1 cellular context compared by ENCODE assay signal in genomic region chr2:134457765-134458202, GRCh38.
TF ChIP-seq lines count a peak whose summit lies in the region.

No MANE protein-coding gene starts in this region.

TF ChIP-seq in HepG2, 621 proteins besides CTCF, POLR2A, EP300 and RAD21 (continued from another document and continues in another):
- 0 out of 2 replicates have a peak, but pooled peaks have one; percentile 29 for TF ChIP-seq ZNF691 (CRISPR knock-in tag; IDR thresholded peaks at IDR 0.05; ENCODE audit: borderline replicate concordance, low read depth)
- TF ChIP-seq TRIM24 (CRISPR knock-in tag; IDR thresholded peaks at IDR 0.05): peak; percentile 66; the same call in 1 of the 2 replicates
- no peak for TF ChIP-seq SOX6 (IDR thresholded peaks at IDR 0.05)
- TF ChIP-seq SOX6 (CRISPR knock-in tag; IDR thresholded peaks at IDR 0.05): peak; percentile 68
- TF ChIP-seq TARDBP (CRISPR knock-in tag; IDR thresholded peaks at IDR 0.05): peak; percentile 89; the same call in 1 of the 2 replicates
- TF ChIP-seq ZNF580 (CRISPR knock-in tag; IDR thresholded peaks at IDR 0.05; ENCODE audit: borderline replicate concordance, low read depth): 0 out of 2 replicates have a peak, but pooled peaks have one; percentile 33
- TF ChIP-seq ZNF792 (CRISPR knock-in tag; IDR thresholded peaks at IDR 0.05): peak; percentile 52; the same call in 1 of the 2 replicates
- TF ChIP-seq NR2F6 (IDR thresholded peaks at IDR 0.05): peak; percentile 67
- peak; percentile 83 for TF ChIP-seq NR2F6 (CRISPR knock-in tag; IDR thresholded peaks at IDR 0.05)
- TF ChIP-seq HDAC1 (CRISPR knock-in tag; IDR thresholded peaks at IDR 0.05): peak; percentile 46; the same call in 1 of the 2 replicates
- TF ChIP-seq MAFF (IDR thresholded peaks at IDR 0.05; ENCODE audit: low read depth, low read length): 0 out of 2 replicates have a peak, but pooled peaks have one; percentile 3
- TF ChIP-seq FOXA1 (IDR thresholded peaks at IDR 0.05): no peak
- TF ChIP-seq FOXA1 (CRISPR knock-in tag; IDR thresholded peaks at IDR 0.05): peak; percentile 59
- TF ChIP-seq HMG20A (CRISPR knock-in tag; IDR thresholded peaks at IDR 0.05; ENCODE audit: borderline replicate concordance): peak; percentile 73; the same call in 1 of the 2 replicates
- TF ChIP-seq MED1 (CRISPR knock-in tag; IDR thresholded peaks at IDR 0.05): peak; percentile 85
- no peak for TF ChIP-seq SRSF1 (optimal IDR thresholded peaks at IDR 0.05; ENCODE audit: low read depth, low read length)
- TF ChIP-seq ZNF124 (CRISPR knock-in tag; IDR thresholded peaks at IDR 0.05): no peak
- peak; percentile 48 for TF ChIP-seq MED8 (CRISPR knock-in tag; IDR thresholded peaks at IDR 0.05; ENCODE audit: insufficient replicate concordance)
- peak; percentile 55; the same call in 1 of the 2 replicates for TF ChIP-seq ELF1 (CRISPR knock-in tag; IDR thresholded peaks at IDR 0.05)
- TF ChIP-seq ETV5 (CRISPR knock-in tag; IDR thresholded peaks at IDR 0.05; ENCODE audit: borderline replicate concordance): peak; percentile 91
- TF ChIP-seq ZBTB20 (CRISPR knock-in tag; IDR thresholded peaks at IDR 0.05; ENCODE audit: borderline replicate concordance, low read depth): 0 out of 2 replicates have a peak, but pooled peaks have one; percentile 36
- peak; percentile 99 for TF ChIP-seq ZBTB34 (CRISPR knock-in tag; IDR thresholded peaks at IDR 0.05)
- TF ChIP-seq RXRA (CRISPR knock-in tag; IDR thresholded peaks at IDR 0.05): peak; percentile 94
- TF ChIP-seq BORCS8-MEF2B (CRISPR knock-in tag; IDR thresholded peaks at IDR 0.05): peak; percentile 73; the same call in 1 of the 2 replicates
- TF ChIP-seq ZMYM3 (CRISPR knock-in tag; IDR thresholded peaks at IDR 0.05): peak; percentile 15; the same call in 1 of the 2 replicates
- peak; percentile 66; the same call in 1 of the 2 replicates for TF ChIP-seq DPF2 (CRISPR knock-in tag; IDR thresholded peaks at IDR 0.05; ENCODE audit: borderline replicate concordance, low read depth)
- TF ChIP-seq CEBPG (CRISPR knock-in tag; IDR thresholded peaks at IDR 0.05): 0 out of 2 replicates have a peak, but pooled peaks have one; percentile 7
- no peak for TF ChIP-seq ZBTB21 (CRISPR knock-in tag; IDR thresholded peaks at IDR 0.05)
- TF ChIP-seq KMT2A (CRISPR knock-in tag; IDR thresholded peaks at IDR 0.05): 0 out of 2 replicates have a peak, but pooled peaks have one; percentile 39
- TF ChIP-seq TEAD3 (CRISPR knock-in tag; optimal IDR thresholded peaks at IDR 0.05; ENCODE audit: borderline replicate concordance): peak; percentile 54
- 0 out of 2 replicates have a peak, but pooled peaks have one; percentile 56 for TF ChIP-seq ARNT2 (CRISPR knock-in tag; IDR thresholded peaks at IDR 0.05; ENCODE audit: low read depth)
- TF ChIP-seq ZMYM4 (CRISPR knock-in tag; IDR thresholded peaks at IDR 0.05): peak; percentile 83
- TF ChIP-seq ESRRA (CRISPR knock-in tag; IDR thresholded peaks at IDR 0.05; ENCODE audit: low read depth): peak; percentile 92
- peak; percentile 46; the same call in 1 of the 2 replicates for TF ChIP-seq SIX1 (CRISPR knock-in tag; IDR thresholded peaks at IDR 0.05; ENCODE audit: borderline replicate concordance)
- TF ChIP-seq PPARG (CRISPR knock-in tag; conservative IDR thresholded peaks at IDR 0.05): 0 out of 2 replicates have a peak, but pooled peaks have one; percentile 37
- peak; percentile 42; the same call in 1 of the 2 replicates for TF ChIP-seq GATAD1 (CRISPR knock-in tag; IDR thresholded peaks at IDR 0.05)
- TF ChIP-seq IKZF5 (CRISPR knock-in tag; IDR thresholded peaks at IDR 0.05): peak; percentile 74
- peak; percentile 46; the same call in 1 of the 2 replicates for TF ChIP-seq RCOR2 (CRISPR knock-in tag; IDR thresholded peaks at IDR 0.05)
- no peak for TF ChIP-seq NCOA1 (CRISPR knock-in tag; IDR thresholded peaks at IDR 0.05)
- TF ChIP-seq SOX13 (IDR thresholded peaks at IDR 0.05): no peak
- TF ChIP-seq SOX13 (CRISPR knock-in tag; conservative IDR thresholded peaks at IDR 0.05 in 1 of 2, IDR thresholded peaks at IDR 0.05 in 1 of 2): peak in 1 of 2 experiments; percentile 50; a peak in 1 of 4 replicates
- TF ChIP-seq THRA (CRISPR knock-in tag; IDR thresholded peaks at IDR 0.05; ENCODE audit: borderline replicate concordance): peak; percentile 88; the same call in 1 of the 2 replicates
- peak; percentile 77 for TF ChIP-seq ZNF687 (CRISPR knock-in tag; IDR thresholded peaks at IDR 0.05)
- TF ChIP-seq JUND (CRISPR knock-in tag; IDR thresholded peaks at IDR 0.05): no peak
- TF ChIP-seq ERF (CRISPR knock-in tag; IDR thresholded peaks at IDR 0.05): peak; percentile 46; the same call in 1 of the 2 replicates
- peak; percentile 45; the same call in 1 of the 2 replicates for TF ChIP-seq ZNF501 (CRISPR knock-in tag; IDR thresholded peaks at IDR 0.05)
- TF ChIP-seq E2F5 (CRISPR knock-in tag; conservative IDR thresholded peaks at IDR 0.05): no peak
- TF ChIP-seq BRD4 (CRISPR knock-in tag; IDR thresholded peaks at IDR 0.05): 0 out of 2 replicates have a peak, but pooled peaks have one; percentile 24
- peak; percentile 28; the same call in 1 of the 2 replicates for TF ChIP-seq THAP11 (CRISPR knock-in tag; IDR thresholded peaks at IDR 0.05)
- no peak for TF ChIP-seq ZNF646 (CRISPR knock-in tag; IDR thresholded peaks at IDR 0.05)
- TF ChIP-seq ZSCAN25 (CRISPR knock-in tag; IDR thresholded peaks at IDR 0.05): no peak
- peak; percentile 73 for TF ChIP-seq GATAD2A (CRISPR knock-in tag; IDR thresholded peaks at IDR 0.05)
- TF ChIP-seq MEIS2 (CRISPR knock-in tag; IDR thresholded peaks at IDR 0.05): peak; percentile 65; the same call in 1 of the 2 replicates
